Comparison of ENCODE assay signal across 27 cellular contexts in genomic region chr18:13243363-13243762, GRCh38.
"Had no signal": no experiment of that assay in that cellular context is flagged by ENCODE, and none has a peak within 500 bp of the region (broad histone marks: within the 10 kb centered on the region; RNA-seq: fewer than 3 reads in every experiment).

No MANE protein-coding gene starts in this region.

- H3K4me1 Mint-ChIP-seq: activated B cell treated with CpG ODN at 0.5 μM for 24 hours; activated CD4-positive, alpha-beta T cell treated with anti-CD3 and anti-CD28 coated beads, Interleukin-2, amount 10 ng/mL, durations not matched to agents 24 days and 14 days had no signal

- ATAC-seq: activated naive CD4-positive, alpha-beta T cell treated with anti-CD3 and anti-CD28 coated beads, Interleukin-2, amount 50 U/mL, for 72 hours; Panc1; Right ventricle myocardium inferior; T-cell had no signal

- FAIRE-seq: TTC549 had no signal

- H3K4me3 ChIP-seq: cardiac muscle cell, SK-N-MC had no signal

- H3K4me3 Mint-ChIP-seq: activated B cell treated with CpG ODN at 0.5 μM for 24 hours; activated CD4-positive, alpha-beta T cell treated with anti-CD3 and anti-CD28 coated beads, Interleukin-2, amount 10 ng/mL, durations not matched to agents 24 days and 14 days; T-cell had no signal

- H3K36me3 Mint-ChIP-seq: activated naive CD4-positive, alpha-beta T cell treated with anti-CD3 and anti-CD28 coated beads, Interleukin-2, amount 50 U/mL, for 72 hours; T-cell had no signal

- H3K27me3 Mint-ChIP-seq: activated B cell treated with CpG ODN at 0.5 μM for 24 hours; activated CD4-positive, alpha-beta T cell treated with anti-CD3 and anti-CD28 coated beads, Interleukin-2, amount 10 ng/mL, durations not matched to agents 24 days and 14 days; T-cell had no signal

- DNase-seq: activated B cell treated with CpG ODN at 0.5 μM for 24 hours; activated CD4-positive, alpha-beta T cell treated with anti-CD3 and anti-CD28 coated beads for 1 hour; activated CD4-positive, alpha-beta T cell treated with anti-CD3 and anti-CD28 coated beads, Interleukin-2, amount 10 ng/mL, durations not matched to agents 24 days and 14 days; activated CD4-positive, alpha-beta T cell treated with anti-CD3 and anti-CD28 coated beads, Interleukin-2, amount 50 U/mL, for 48 hours; activated naive CD4-positive, alpha-beta T cell treated with Interleukin-2 at 50 U/mL for 16 hours; activated T-cell treated with anti-CD3 and anti-CD28 coated beads, Interleukin-2, amount 50 U/mL, for 1 hour; brain microvascular endothelial cell; MM.1S; NCI-H1105; NCI-H1436; NCI-H1694 treated with DMSO at 0.1 percent for 48 hours; NCI-H2029 treated with DMSO at 0.1 percent for 48 hours; NCI-H345; NCI-H510A; NCI-H526 treated with DMSO at 0.1 percent for 48 hours; NK-92 treated with Interleukin-12 subunit alpha and Interleukin-12 subunit beta, amount 100 ng/mL, for 24 hours; OCI-M1; RPMI8226; T-helper 2 cell; T1000 had no signal

- H3K36me3 ChIP-seq: brain microvascular endothelial cell, cardiac muscle cell had no signal

- H3K27me3 ChIP-seq: brain microvascular endothelial cell, cardiac muscle cell had no signal

- H3K27ac Mint-ChIP-seq: activated B cell treated with CpG ODN at 0.5 μM for 24 hours; activated CD4-positive, alpha-beta T cell treated with anti-CD3 and anti-CD28 coated beads, Interleukin-2, amount 10 ng/mL, durations not matched to agents 24 days and 14 days; activated naive CD4-positive, alpha-beta T cell treated with anti-CD3 and anti-CD28 coated beads, Interleukin-2, amount 50 U/mL, for 72 hours; T-cell had no signal

- H3K9me3 Mint-ChIP-seq: activated B cell treated with CpG ODN at 0.5 μM for 24 hours had no signal

- H3K27ac ChIP-seq: brain microvascular endothelial cell, cardiac muscle cell, SK-N-MC had no signal
